1 cellular context compared by ENCODE assay signal in genomic region chr13:97221989-97222700, GRCh38.
A peak's percentile ranks its signal among the peaks of the same experiment; 100 is the strongest.
TF ChIP-seq lines count a peak whose summit lies in the region.

Gene MBNL2 (plus strand): TSS chr13:97222333. CDS start chr13:97276236, 53,903 bp downstream.

TF ChIP-seq in HepG2, 621 proteins besides CTCF, POLR2A, EP300 and RAD21 (continued from another document and continues in another):
- TF ChIP-seq, protein P1, sequence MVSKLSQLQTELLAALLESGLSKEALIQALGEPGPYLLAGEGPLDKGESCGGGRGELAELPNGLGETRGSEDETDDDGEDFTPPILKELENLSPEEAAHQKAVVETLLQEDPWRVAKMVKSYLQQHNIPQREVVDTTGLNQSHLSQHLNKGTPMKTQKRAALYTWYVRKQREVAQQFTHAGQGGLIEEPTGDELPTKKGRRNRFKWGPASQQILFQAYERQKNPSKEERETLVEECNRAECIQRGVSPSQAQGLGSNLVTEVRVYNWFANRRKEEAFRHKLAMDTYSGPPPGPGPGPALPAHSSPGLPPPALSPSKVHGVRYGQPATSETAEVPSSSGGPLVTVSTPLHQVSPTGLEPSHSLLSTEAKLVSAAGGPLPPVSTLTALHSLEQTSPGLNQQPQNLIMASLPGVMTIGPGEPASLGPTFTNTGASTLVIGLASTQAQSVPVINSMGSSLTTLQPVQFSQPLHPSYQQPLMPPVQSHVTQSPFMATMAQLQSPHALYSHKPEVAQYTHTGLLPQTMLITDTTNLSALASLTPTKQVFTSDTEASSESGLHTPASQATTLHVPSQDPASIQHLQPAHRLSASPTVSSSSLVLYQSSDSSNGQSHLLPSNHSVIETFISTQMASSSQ (IDR thresholded peaks at IDR 0.05; ENCODE audit: low read depth): no peak
- TF ChIP-seq, protein P1 (CRISPR knock-in tag; IDR thresholded peaks at IDR 0.05; ENCODE audit: borderline replicate concordance): 0 out of 2 replicates have a peak, but pooled peaks have one; percentile 22
- TF ChIP-seq ZNF607 (CRISPR knock-in tag; IDR thresholded peaks at IDR 0.05; ENCODE audit: borderline replicate concordance) (peak; percentile 39; the same call in 1 of the 2 replicates), SNAPC2 (CRISPR knock-in tag; IDR thresholded peaks at IDR 0.05) (0 out of 2 replicates have a peak, but pooled peaks have one; percentile 33), ZNF749 (CRISPR knock-in tag; IDR thresholded peaks at IDR 0.05; ENCODE audit: borderline replicate concordance) (no peak), NR2C2 (CRISPR knock-in tag; IDR thresholded peaks at IDR 0.05; ENCODE audit: borderline replicate concordance) (no peak), MAF1 (CRISPR knock-in tag; IDR thresholded peaks at IDR 0.05; ENCODE audit: borderline replicate concordance) (no peak), HMGXB3 (CRISPR knock-in tag; IDR thresholded peaks at IDR 0.05; ENCODE audit: borderline replicate concordance) (peak; percentile 78; the same call in 1 of the 2 replicates), ZNF546 (CRISPR knock-in tag; conservative IDR thresholded peaks at IDR 0.05) (no peak), SALL1 (CRISPR knock-in tag; IDR thresholded peaks at IDR 0.05) (peak; percentile 72), ARID4A (CRISPR knock-in tag; IDR thresholded peaks at IDR 0.05; ENCODE audit: borderline replicate concordance) (peak; percentile 65; the same call in 1 of the 2 replicates), ZNF614 (CRISPR knock-in tag; IDR thresholded peaks at IDR 0.05; ENCODE audit: borderline replicate concordance) (0 out of 2 replicates have a peak, but pooled peaks have one; percentile 34), PITX1 (CRISPR knock-in tag; IDR thresholded peaks at IDR 0.05) (peak; percentile 36; the same call in 1 of the 2 replicates), FOXO4 (CRISPR knock-in tag; conservative IDR thresholded peaks at IDR 0.05) (no peak), ZNF547 (CRISPR knock-in tag; IDR thresholded peaks at IDR 0.05) (peak; percentile 61; the same call in 1 of the 2 replicates), ZNF501 (CRISPR knock-in tag; IDR thresholded peaks at IDR 0.05) (peak; percentile 75), ZNF841 (CRISPR knock-in tag; IDR thresholded peaks at IDR 0.05; ENCODE audit: borderline replicate concordance) (no peak), TEAD3 (CRISPR knock-in tag; optimal IDR thresholded peaks at IDR 0.05; ENCODE audit: borderline replicate concordance) (peak; percentile 30), KMT2B (CRISPR knock-in tag; IDR thresholded peaks at IDR 0.05) (peak; percentile 69), CREB1 (IDR thresholded peaks at IDR 0.05) (peak; percentile 79), CREB1 (CRISPR knock-in tag; IDR thresholded peaks at IDR 0.05) (peak; percentile 86), KAT7 (CRISPR knock-in tag; IDR thresholded peaks at IDR 0.05; ENCODE audit: borderline replicate concordance) (0 out of 2 replicates have a peak, but pooled peaks have one; percentile 56), ZNF382 (CRISPR knock-in tag; IDR thresholded peaks at IDR 0.05; ENCODE audit: borderline replicate concordance) (no peak), STAT6 (CRISPR knock-in tag; IDR thresholded peaks at IDR 0.05; ENCODE audit: borderline replicate concordance) (0 out of 2 replicates have a peak, but pooled peaks have one; percentile 29), ZNF280D (CRISPR knock-in tag; IDR thresholded peaks at IDR 0.05) (no peak), ELF3 (CRISPR knock-in tag; IDR thresholded peaks at IDR 0.05) (peak; percentile 48; the same call in 1 of the 2 replicates), ZNF101 (CRISPR knock-in tag; IDR thresholded peaks at IDR 0.05; ENCODE audit: borderline replicate concordance, low read depth) (no peak), GATAD1 (CRISPR knock-in tag; IDR thresholded peaks at IDR 0.05) (peak; percentile 38; the same call in 1 of the 2 replicates), POLR2AphosphoS2 (IDR thresholded peaks at IDR 0.05; ENCODE audit: low read depth, low read length) (0 out of 2 replicates have a peak, but pooled peaks have one; percentile 19), ATM (IDR thresholded peaks at IDR 0.05; ENCODE audit: borderline replicate concordance) (no peak), KDM5A (IDR thresholded peaks at IDR 0.05; ENCODE audit: borderline replicate concordance, low read length) (peak; percentile 42; the same call in 1 of the 2 replicates), ARNT2 (CRISPR knock-in tag; IDR thresholded peaks at IDR 0.05; ENCODE audit: low read depth) (no peak)
- TF ChIP-seq, protein P2, sequence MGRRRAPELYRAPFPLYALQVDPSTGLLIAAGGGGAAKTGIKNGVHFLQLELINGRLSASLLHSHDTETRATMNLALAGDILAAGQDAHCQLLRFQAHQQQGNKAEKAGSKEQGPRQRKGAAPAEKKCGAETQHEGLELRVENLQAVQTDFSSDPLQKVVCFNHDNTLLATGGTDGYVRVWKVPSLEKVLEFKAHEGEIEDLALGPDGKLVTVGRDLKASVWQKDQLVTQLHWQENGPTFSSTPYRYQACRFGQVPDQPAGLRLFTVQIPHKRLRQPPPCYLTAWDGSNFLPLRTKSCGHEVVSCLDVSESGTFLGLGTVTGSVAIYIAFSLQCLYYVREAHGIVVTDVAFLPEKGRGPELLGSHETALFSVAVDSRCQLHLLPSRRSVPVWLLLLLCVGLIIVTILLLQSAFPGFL (CRISPR knock-in tag; IDR thresholded peaks at IDR 0.05): no peak
